1 cellular context compared by ENCODE assay signal in the genomic region with DNA sequence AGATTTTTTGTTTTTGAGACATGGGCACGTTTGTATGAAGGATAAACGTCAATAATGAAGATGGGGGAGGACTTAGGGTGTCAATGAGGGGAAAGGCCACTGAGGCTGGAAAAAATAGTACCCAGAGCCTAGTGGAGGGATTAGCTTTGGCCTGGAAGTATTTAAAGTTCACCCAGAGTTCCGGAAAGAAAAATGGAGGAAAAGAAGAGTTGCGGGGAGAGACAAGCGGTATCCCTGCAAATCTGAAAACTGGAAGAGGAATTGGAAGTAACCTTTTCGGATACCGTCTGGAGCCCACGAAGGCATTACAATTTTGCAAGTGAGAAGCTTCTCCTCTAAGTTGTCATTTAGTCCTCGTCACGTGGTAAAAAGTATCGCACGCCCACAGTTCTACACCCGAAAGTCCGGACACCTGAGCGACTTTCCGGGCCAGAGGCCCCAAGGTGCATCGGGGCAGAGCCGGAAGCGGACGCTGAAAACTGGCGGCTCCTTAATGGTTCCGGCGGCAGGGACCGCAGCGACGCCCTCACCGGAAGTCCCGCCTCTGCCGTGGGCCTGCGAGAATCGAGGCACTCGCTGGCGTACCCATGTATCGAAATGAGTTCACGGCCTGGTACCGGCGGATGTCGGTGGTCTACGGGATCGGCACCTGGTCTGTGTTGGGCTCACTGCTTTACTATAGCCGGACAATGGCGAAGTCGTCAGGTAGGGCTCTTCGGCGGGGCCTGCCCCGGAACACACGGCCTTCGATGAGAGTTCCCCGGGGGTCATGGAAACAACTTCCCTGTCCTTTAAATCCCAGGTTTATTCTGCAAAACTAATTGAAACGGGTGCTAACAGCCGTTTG.
TF ChIP-seq lines count a peak whose summit lies in the region.

A gene with protein sequence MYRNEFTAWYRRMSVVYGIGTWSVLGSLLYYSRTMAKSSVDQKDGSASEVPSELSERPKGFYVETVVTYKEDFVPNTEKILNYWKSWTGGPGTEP (plus strand): TSS at position 541 of the 847 bp plus-strand sequence. CDS start 47 bp downstream, at position 588.

TF ChIP-seq in neural cell, 6 proteins besides CTCF, POLR2A, EP300 and RAD21 (continued from another document):
- TF ChIP-seq, protein P1, sequence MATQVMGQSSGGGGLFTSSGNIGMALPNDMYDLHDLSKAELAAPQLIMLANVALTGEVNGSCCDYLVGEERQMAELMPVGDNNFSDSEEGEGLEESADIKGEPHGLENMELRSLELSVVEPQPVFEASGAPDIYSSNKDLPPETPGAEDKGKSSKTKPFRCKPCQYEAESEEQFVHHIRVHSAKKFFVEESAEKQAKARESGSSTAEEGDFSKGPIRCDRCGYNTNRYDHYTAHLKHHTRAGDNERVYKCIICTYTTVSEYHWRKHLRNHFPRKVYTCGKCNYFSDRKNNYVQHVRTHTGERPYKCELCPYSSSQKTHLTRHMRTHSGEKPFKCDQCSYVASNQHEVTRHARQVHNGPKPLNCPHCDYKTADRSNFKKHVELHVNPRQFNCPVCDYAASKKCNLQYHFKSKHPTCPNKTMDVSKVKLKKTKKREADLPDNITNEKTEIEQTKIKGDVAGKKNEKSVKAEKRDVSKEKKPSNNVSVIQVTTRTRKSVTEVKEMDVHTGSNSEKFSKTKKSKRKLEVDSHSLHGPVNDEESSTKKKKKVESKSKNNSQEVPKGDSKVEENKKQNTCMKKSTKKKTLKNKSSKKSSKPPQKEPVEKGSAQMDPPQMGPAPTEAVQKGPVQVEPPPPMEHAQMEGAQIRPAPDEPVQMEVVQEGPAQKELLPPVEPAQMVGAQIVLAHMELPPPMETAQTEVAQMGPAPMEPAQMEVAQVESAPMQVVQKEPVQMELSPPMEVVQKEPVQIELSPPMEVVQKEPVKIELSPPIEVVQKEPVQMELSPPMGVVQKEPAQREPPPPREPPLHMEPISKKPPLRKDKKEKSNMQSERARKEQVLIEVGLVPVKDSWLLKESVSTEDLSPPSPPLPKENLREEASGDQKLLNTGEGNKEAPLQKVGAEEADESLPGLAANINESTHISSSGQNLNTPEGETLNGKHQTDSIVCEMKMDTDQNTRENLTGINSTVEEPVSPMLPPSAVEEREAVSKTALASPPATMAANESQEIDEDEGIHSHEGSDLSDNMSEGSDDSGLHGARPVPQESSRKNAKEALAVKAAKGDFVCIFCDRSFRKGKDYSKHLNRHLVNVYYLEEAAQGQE (IDR thresholded peaks at IDR 0.05; ENCODE audit: borderline replicate concordance), result no peak
- TF ChIP-seq SMC3 (conservative IDR thresholded peaks at IDR 0.05; ENCODE audit: poor library complexity), result peak; percentile 39
